1 cellular context compared by ENCODE assay signal in genomic region chr15:96052572-96053038, GRCh38.
TF ChIP-seq lines count a peak whose summit lies in the region.

No MANE protein-coding gene starts in this region.

TF ChIP-seq in K562, 482 proteins besides CTCF, POLR2A, EP300 and RAD21 (continued from another document):
- peak; percentile 25 for TF ChIP-seq PRDM10 (IDR thresholded peaks at IDR 0.05; ENCODE audit: partially characterized antibody)
- TF ChIP-seq GATAD2B (IDR thresholded peaks at IDR 0.05; ENCODE audit: borderline replicate concordance) = no peak
